Comparison of ENCODE assay signal across 9 cellular contexts in the genomic region with DNA sequence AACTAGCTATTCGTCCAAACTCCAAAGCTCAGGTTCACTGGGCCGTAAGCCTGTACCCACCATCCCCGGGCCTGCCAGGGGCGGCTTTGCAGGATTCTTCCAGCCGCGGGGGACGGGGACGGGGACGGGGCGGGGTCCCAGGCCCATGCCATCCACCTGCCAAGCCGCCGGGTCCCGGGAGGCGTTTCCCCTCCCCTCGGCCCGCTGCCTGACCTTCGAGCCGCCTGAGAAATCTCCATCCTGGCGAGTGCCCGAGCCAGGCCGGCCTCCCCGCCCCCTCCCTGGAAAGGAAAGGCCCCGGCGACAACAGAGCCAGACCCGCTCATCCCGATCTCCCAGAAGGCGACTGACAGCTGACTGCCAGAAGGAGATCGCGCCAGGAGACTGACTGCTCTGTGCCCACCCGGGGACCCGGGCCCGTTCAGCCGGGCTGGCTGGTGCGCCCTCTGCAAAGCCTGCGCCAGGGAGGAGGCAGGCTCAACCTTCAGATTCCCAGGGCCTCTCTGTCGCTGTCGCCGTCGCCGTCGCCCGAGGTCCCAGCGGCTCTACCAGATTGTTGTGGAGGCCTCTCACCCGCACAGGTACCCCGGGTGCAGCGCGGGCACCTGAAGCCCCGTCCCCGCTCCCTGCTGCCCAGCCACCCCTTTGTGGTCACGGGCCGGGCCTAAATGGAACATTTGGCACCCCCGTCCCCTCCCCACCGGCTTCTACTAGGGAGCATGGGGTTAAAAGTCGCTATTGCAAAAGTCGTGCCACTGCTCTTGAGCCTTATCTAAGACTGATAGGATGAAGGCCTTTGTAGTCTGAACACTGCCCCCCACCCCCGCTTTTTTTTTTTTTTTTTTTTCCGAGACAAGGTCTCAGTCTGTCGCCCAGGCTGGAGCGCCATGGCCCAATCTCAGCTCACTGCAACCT. TPM values are rescaled to one million over a fixed set of nuclear protein-coding genes. Genes with fewer than 3 reads are reported as not detected.
DNase-seq lines count a peak whose midpoint lies in the region; ATAC-seq and TF ChIP-seq lines count a peak whose summit lies in the region.
"Had no signal": no experiment of that assay in that cellular context is flagged by ENCODE, and none has a peak within 500 bp of the region (broad histone marks: within the 10 kb centered on the region; RNA-seq: fewer than 3 reads in every experiment).

TSS of gene RGN (plus strand) at position 315 of the 915 bp plus-strand sequence. CDS start 2,702 bp downstream, outside the sequence.

- TF ChIP-seq POLR2A in esophagus squamous epithelium (IDR thresholded peaks at IDR 0.05), result no peak

- no peaks in the 10 kb centered on the region for H3K27me3 ChIP-seq in esophagus squamous epithelium
- H3K27me3 ChIP-seq in liver (ENCODE audit: control insufficient read depth in 4 of 4, insufficient read depth in 4 of 4, low read length in 3 of 4), result no peaks in the 10 kb centered on the region
- peaks cover 0 to 9% of the 10 kb centered on the region in 2 donors for H3K27me3 ChIP-seq in stomach smooth muscle (ENCODE audit: control insufficient read depth in 1 of 2, insufficient read depth in 2 of 2, low read length in 2 of 2)

- H3K4me1 ChIP-seq in esophagus squamous epithelium (no peaks in the 10 kb centered on the region), liver (ENCODE audit: control insufficient read depth in 4 of 4, insufficient read depth in 4 of 4, low read length in 3 of 4) (peaks cover 1 to 23% (median 11%) of the 10 kb centered on the region in 4 donors), stomach smooth muscle (ENCODE audit: control insufficient read depth, insufficient read depth, low read length) (no peaks in the 10 kb centered on the region)

- 0 to 55% methylated on average over 1 to 26 of the region's 59 CpGs for WGBS in esophagus squamous epithelium, 2 donors
- 14% methylated on average over 59 of the region's 59 CpGs for whole genome bisulfite sequencing in liver

- H3K27ac ChIP-seq in esophagus squamous epithelium (peak within 1 kb of the TSS in 3 of 4 donors; percentile 4 to 55 (median 39)), liver (ENCODE audit: low read depth in 1 of 2, low read length in 2 of 2) (peak within 1 kb of the TSS; percentile 66 to 79), stomach smooth muscle (ENCODE audit: low read length) (peak within 1 kb of the TSS; percentile 24)

- DNase-seq in HuH-7.5 (ENCODE audit: low spot score), result peak; percentile 10
- DNase-seq in esophagus squamous epithelium (lab: John Stamatoyannopoulos, UW), result no peak
- no peak for DNase-seq in NK-92 treated with Interleukin-12 subunit alpha and Interleukin-12 subunit beta, amount 100 ng/mL, for 24 hours (lab: John Stamatoyannopoulos, UW)
- no peak for DNase-seq in activated CD8-positive, alpha-beta memory T cell treated with anti-CD3 and anti-CD28 coated beads, Interleukin-2, amount 50 U/mL, for 4 hours
- DNase-seq: activated CD4-positive, CD25-positive, alpha-beta regulatory T cell had no signal

- H3K4me3 ChIP-seq in esophagus squamous epithelium (peak within 1 kb of the TSS; percentile 15 to 59 (median 40)), liver (ENCODE audit: low read depth in 1 of 3, low read length in 3 of 3) (peak within 1 kb of the TSS; percentile 42 to 72 (median 67)), stomach smooth muscle (ENCODE audit: low read length in 2 of 2) (peak within 1 kb of the TSS; percentile 58 to 73)

- intact Hi-C loops in esophagus squamous epithelium (cut with DNase I), result no loop called here

- TF ChIP-seq CTCF in esophagus squamous epithelium (IDR thresholded peaks at IDR 0.05) (no peak), liver (IDR thresholded peaks at IDR 0.05; ENCODE audit: low read depth, low read length, missing input control) (no peak)

- TF ChIP-seq RAD21 in liver (IDR thresholded peaks at IDR 0.05), result no peak

- ATAC-seq in HG02973 (IDR thresholded peaks at IDR 0.05; ENCODE audit: unreplicated experiment), result no peak
- no peak for ATAC-seq in HG03045 (IDR thresholded peaks at IDR 0.05; ENCODE audit: unreplicated experiment)

- H3K9ac ChIP-seq in liver (ENCODE audit: low read depth in 1 of 2, low read length in 2 of 2), result peak within 1 kb of the TSS in 1 of 2 donors; percentile 84
- H3K9ac ChIP-seq in stomach smooth muscle (ENCODE audit: low read length in 2 of 2), result peak within 1 kb of the TSS; percentile 59 to 68

- H3K9me3 ChIP-seq in esophagus squamous epithelium, result no peaks in the 10 kb centered on the region
- H3K9me3 ChIP-seq in liver (ENCODE audit: control insufficient read depth in 4 of 4, low read length in 3 of 4), result no peaks in the 10 kb centered on the region
- no peaks in the 10 kb centered on the region for H3K9me3 ChIP-seq in stomach smooth muscle (ENCODE audit: control insufficient read depth in 2 of 2, low read length in 2 of 2)

- H3K36me3 ChIP-seq in esophagus squamous epithelium (no peaks in the 10 kb centered on the region), liver (ENCODE audit: control insufficient read depth in 4 of 4, insufficient read depth in 3 of 4, low read depth in 1 of 4, low read length in 3 of 4) (peaks cover 0 to 3% (median under 1%) of the 10 kb centered on the region in 4 donors), stomach smooth muscle (ENCODE audit: control insufficient read depth in 2 of 2, insufficient read depth in 2 of 2, low read length in 2 of 2) (peaks cover 3 to 4% of the 10 kb centered on the region in 2 donors)

TF ChIP-seq in liver, 16 proteins besides CTCF, POLR2A, EP300 and RAD21:
- peak; percentile 74 to 82 for TF ChIP-seq EGR1 (IDR thresholded peaks at IDR 0.05; ENCODE audit: low read depth in 2 of 2)
- peak; percentile 38 for TF ChIP-seq HNF4G (IDR thresholded peaks at IDR 0.05)
- TF ChIP-seq, protein P1, sequence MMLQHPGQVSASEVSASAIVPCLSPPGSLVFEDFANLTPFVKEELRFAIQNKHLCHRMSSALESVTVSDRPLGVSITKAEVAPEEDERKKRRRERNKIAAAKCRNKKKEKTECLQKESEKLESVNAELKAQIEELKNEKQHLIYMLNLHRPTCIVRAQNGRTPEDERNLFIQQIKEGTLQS (IDR thresholded peaks at IDR 0.05), result no peak
- TF ChIP-seq HNF4A (conservative IDR thresholded peaks at IDR 0.05), result peak; percentile 66 to 73
- TF ChIP-seq SP1 (IDR thresholded peaks at IDR 0.05), result peak; percentile 23
- no peak for TF ChIP-seq REST (IDR thresholded peaks at IDR 0.05)
- TF ChIP-seq NR2F2 (IDR thresholded peaks at IDR 0.05), result no peak
- TF ChIP-seq MAX (IDR thresholded peaks at IDR 0.05), result no peak
- TF ChIP-seq YY1 (IDR thresholded peaks at IDR 0.05), result no peak
- TF ChIP-seq TAF1 (conservative IDR thresholded peaks at IDR 0.05), result peak; percentile 2
- TF ChIP-seq RXRA (IDR thresholded peaks at IDR 0.05), result peak; percentile 30 to 57
- no peak for TF ChIP-seq FOXA2 (IDR thresholded peaks at IDR 0.05)
- peak in 1 of 2 donors; percentile 44 for TF ChIP-seq JUND (IDR thresholded peaks at IDR 0.05)
- no peak for TF ChIP-seq FOXA1 (IDR thresholded peaks at IDR 0.05)
- TF ChIP-seq, protein P2, sequence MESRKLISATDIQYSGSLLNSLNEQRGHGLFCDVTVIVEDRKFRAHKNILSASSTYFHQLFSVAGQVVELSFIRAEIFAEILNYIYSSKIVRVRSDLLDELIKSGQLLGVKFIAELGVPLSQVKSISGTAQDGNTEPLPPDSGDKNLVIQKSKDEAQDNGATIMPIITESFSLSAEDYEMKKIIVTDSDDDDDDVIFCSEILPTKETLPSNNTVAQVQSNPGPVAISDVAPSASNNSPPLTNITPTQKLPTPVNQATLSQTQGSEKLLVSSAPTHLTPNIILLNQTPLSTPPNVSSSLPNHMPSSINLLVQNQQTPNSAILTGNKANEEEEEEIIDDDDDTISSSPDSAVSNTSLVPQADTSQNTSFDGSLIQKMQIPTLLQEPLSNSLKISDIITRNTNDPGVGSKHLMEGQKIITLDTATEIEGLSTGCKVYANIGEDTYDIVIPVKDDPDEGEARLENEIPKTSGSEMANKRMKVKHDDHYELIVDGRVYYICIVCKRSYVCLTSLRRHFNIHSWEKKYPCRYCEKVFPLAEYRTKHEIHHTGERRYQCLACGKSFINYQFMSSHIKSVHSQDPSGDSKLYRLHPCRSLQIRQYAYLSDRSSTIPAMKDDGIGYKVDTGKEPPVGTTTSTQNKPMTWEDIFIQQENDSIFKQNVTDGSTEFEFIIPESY (IDR thresholded peaks at IDR 0.05), result no peak

RNA-seq across cellular contexts. Expression of gene RGN, which starts in this region (rescaled TPM):
- 1 to 10 TPM in 1 of 4 donors, under 1 TPM in 2, not detected in 1; 0.44 to 3.8 (median 0.75) TPM for total RNA-seq in esophagus squamous epithelium
- total RNA-seq in liver, result 10 to 100 TPM; 27.8 to 89.1 TPM
- polyA plus RNA-seq in liver, result 100 to 1,000 TPM; 144 to 163 TPM

Comparison
In these comparisons a context has a peak if more than half of its experiments do, and no peak if none do; other contexts are left out.
1. RNA of gene RGN (total RNA-seq): 27.8 to 89.1 TPM in liver; 0.44 to 3.8 TPM in esophagus squamous epithelium; every median in the first group is over 4 times any median in the second.
2. Peak in every context shown above with its lines, with median percentiles within 50 percentile points of each other: H3K27ac ChIP-seq and H3K4me3 ChIP-seq.